In the genomic region with DNA sequence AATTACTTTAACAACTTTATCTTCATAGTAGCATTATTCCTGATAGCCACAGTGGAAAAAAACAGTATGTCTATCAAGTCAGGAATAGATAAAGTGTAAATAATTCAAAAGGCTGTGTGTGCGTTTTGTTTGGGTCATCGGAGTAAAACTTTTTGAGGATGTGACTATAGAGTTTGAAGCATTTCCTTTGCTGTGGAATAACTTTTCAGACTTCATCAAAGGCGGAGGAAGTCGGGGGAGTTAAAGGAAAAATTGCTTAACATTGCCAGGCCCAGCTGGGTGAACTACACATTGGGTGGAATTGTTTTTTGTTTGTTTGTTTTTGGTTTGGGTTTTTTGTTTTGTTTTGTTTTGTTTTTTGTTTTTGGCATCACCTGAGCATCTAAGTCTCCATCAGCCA, we compare ENCODE assay signal across 18 cellular contexts.
DNase-seq lines count a peak whose midpoint lies in the region; ATAC-seq, FAIRE-seq and TF ChIP-seq lines count a peak whose summit lies in the region.
"Had no signal": no experiment of that assay in that cellular context is flagged by ENCODE, and none has a peak within 500 bp of the region (broad histone marks: within the 10 kb centered on the region; RNA-seq: fewer than 3 reads in every experiment).

No MANE protein-coding gene starts in this region.

- H3K36me3 ChIP-seq in GM23338 (ENCODE audit: insufficient read depth) = peaks cover 13% of the 10 kb centered on the region
- peaks cover 48% of the 10 kb centered on the region for H3K36me3 ChIP-seq in K562 (ENCODE audit: control insufficient read depth, insufficient read depth, low read length)
- H3K36me3 ChIP-seq in hepatocyte (replicated peaks; ENCODE audit: insufficient read depth, low read depth) = no peaks in the 10 kb centered on the region
- H3K36me3 ChIP-seq in gastrocnemius medialis = peaks cover 3 to 62% of the 10 kb centered on the region in 2 donors

- TF ChIP-seq EP300 in K562 (IDR thresholded peaks at IDR 0.05; ENCODE audit: low read length) = no peak

- H3K4me2 ChIP-seq in GM23338 = no peak overlapping the region
- H3K4me2 ChIP-seq in K562 (ENCODE audit: insufficient read depth, low read length) = no peak overlapping the region
- H3K4me2 ChIP-seq in hepatocyte = no peak overlapping the region

- in situ Hi-C loops in K562 (cut with MboI) = no loop called here
- in situ Hi-C loops in gastrocnemius medialis (cut with MboI; ENCODE audit: low sequenced_read_pairs in 4 of 4) = no loop called here

- TSS peak; percentile 10 for BruUV-seq in K562 (replicated peaks; lab: Mats Ljungman, UMichigan)

- no peak overlapping the region for H3K9ac ChIP-seq in K562 (ENCODE audit: insufficient read depth in 1 of 2, low read depth in 2 of 2, low read length in 2 of 2)
- H3K9ac ChIP-seq: parathyroid adenoma had no signal

- H3K79me2 ChIP-seq in GM23338 (replicated peaks; ENCODE audit: insufficient read depth) (0 out of 2 replicates have a peak, but pooled peaks cover 8% of the 10 kb centered on the region), K562 (ENCODE audit: control insufficient read depth, insufficient read depth, low read length) (no peaks in the 10 kb centered on the region), hepatocyte (peaks cover 17% of the 10 kb centered on the region)
- H3K79me2 ChIP-seq: parathyroid adenoma had no signal

- H3K27me3 ChIP-seq in GM23338 (ENCODE audit: insufficient read depth) (no peaks in the 10 kb centered on the region), K562 (ENCODE audit: control insufficient read depth in 2 of 2, insufficient read depth in 2 of 2, low read length in 2 of 2) (no peaks in the 10 kb centered on the region), hepatocyte (no peaks in the 10 kb centered on the region), gastrocnemius medialis (no peaks in the 10 kb centered on the region)

- H4K20me1 ChIP-seq in GM23338 (replicated peaks; ENCODE audit: insufficient read depth) (peaks cover 20% of the 10 kb centered on the region; the same call in 1 of the 2 replicates), K562 (replicated peaks; ENCODE audit: control insufficient read depth, insufficient read depth, low read length) (no peaks in the 10 kb centered on the region), hepatocyte (ENCODE audit: insufficient read depth, poor library complexity, severe bottlenecking) (no peaks in the 10 kb centered on the region)

- H3K9me2 ChIP-seq in GM23338 (ENCODE audit: insufficient read depth) = no peaks in the 10 kb centered on the region
- no peaks in the 10 kb centered on the region for H3K9me2 ChIP-seq in hepatocyte (replicated peaks; ENCODE audit: insufficient read depth)

- H3K4me3 Mint-ChIP-seq in GM23338 = no peak overlapping the region
- H3K4me3 Mint-ChIP-seq: IgD-negative memory B cell had no signal

- DNase-seq in GM23338 (ENCODE audit: low spot score) (no peak), K562 (ENCODE audit: extremely low read depth in 1 of 4, low spot score in 3 of 4) (no peak), hepatocyte (ENCODE audit: low spot score) (no peak), gastrocnemius medialis (no peak), iPS-NIHi11 (ENCODE audit: low spot score) (no peak), NCI-H524 (lab: John Stamatoyannopoulos, UW) (no peak)
- DNase-seq in stimulated activated CD4-positive, alpha-beta T cell treated with anti-CD3 and anti-CD28 coated beads, Interleukin-4, amount 100 ng/mL, for 1 hour = no peak
- DNase-seq: activated gamma-delta T cell treated with Interleukin-2 at 50 U/mL for 16 hours; AML-193; effector memory CD4-positive, alpha-beta T cell; mucosa of descending colon; NCI-H2107; stimulated activated CD4-positive, alpha-beta T cell treated with anti-CD3 and anti-CD28 coated beads, Interleukin-12 subunit alpha, Interleukin-12 subunit beta, amount 100 ng/mL, for 4 hours had no signal

- H3K4me3 ChIP-seq in GM23338 = no peak overlapping the region
- no peak overlapping the region for H3K4me3 ChIP-seq in K562
- no peak overlapping the region for H3K4me3 ChIP-seq in hepatocyte
- no peak overlapping the region for H3K4me3 ChIP-seq in gastrocnemius medialis
- H3K4me3 ChIP-seq: mucosa of descending colon had no signal

- H3K9me3 ChIP-seq in K562 (replicated peaks; ENCODE audit: control insufficient read depth, insufficient read depth, low read depth, low read length) (no peaks in the 10 kb centered on the region), hepatocyte (ENCODE audit: low read depth) (no peaks in the 10 kb centered on the region), gastrocnemius medialis (no peaks in the 10 kb centered on the region)
- H3K9me3 ChIP-seq: mucosa of descending colon had no signal

- no peaks in the 10 kb centered on the region for H3K9me3 Mint-ChIP-seq in GM23338
- H3K9me3 Mint-ChIP-seq: IgD-negative memory B cell had no signal

- CTCF ChIA-PET in K562 (lab: Yijun Ruan, JAX; ENCODE audit: low intra/inter-chr PET ratio) = no interaction called here

- TF ChIP-seq CTCF in GM23338 (conservative IDR thresholded peaks at IDR 0.05; ENCODE audit: low read depth in 2 of 2) = no peak
- TF ChIP-seq CTCF in K562 (IDR thresholded peaks at IDR 0.05 in 2 of 3, conservative IDR thresholded peaks at IDR 0.05 in 1 of 3; ENCODE audit: insufficient read depth in 2 of 3, low read depth in 1 of 3, low read length in 3 of 3) = no peak
- no peak for TF ChIP-seq CTCF in hepatocyte (IDR thresholded peaks at IDR 0.05; ENCODE audit: poor library complexity)
- TF ChIP-seq CTCF in gastrocnemius medialis (IDR thresholded peaks at IDR 0.05 in 4 of 5, conservative IDR thresholded peaks at IDR 0.05 in 1 of 5) = no peak

- H3K27ac Mint-ChIP-seq in GM23338 = no peak overlapping the region; the same call in 1 of the 2 replicates

- H3K4me1 ChIP-seq in GM23338 (ENCODE audit: insufficient read depth) (no peaks in the 10 kb centered on the region; the same call in 1 of the 2 replicates), K562 (replicated peaks in 1 of 2; ENCODE audit: control insufficient read depth in 2 of 2, insufficient read depth in 2 of 2, low read length in 2 of 2) (no peaks in the 10 kb centered on the region), hepatocyte (ENCODE audit: insufficient read depth) (peaks cover 7% of the 10 kb centered on the region), gastrocnemius medialis (peaks cover 50 to 57% of the 10 kb centered on the region in 2 donors)
- H3K4me1 ChIP-seq: parathyroid adenoma had no signal

- POLR2A ChIA-PET in K562 (lab: Yijun Ruan, JAX) = interaction anchor here (1.4 kb wide), 1 partner anchor 11 kb away, joined by 3 read pairs; no protein-coding TSS in a partner anchor

- TF ChIP-seq RAD21 in K562 (CRISPR knock-in tag; conservative IDR thresholded peaks at IDR 0.05 in 1 of 2, IDR thresholded peaks at IDR 0.05 in 1 of 2) = no peak

- H3K27ac ChIP-seq in GM23338 (ENCODE audit: low read depth) (peak overlapping the region; percentile 28; the same call in 1 of the 2 replicates), K562 (ENCODE audit: extremely low read depth, low read depth, low read length) (no peak overlapping the region), hepatocyte (peak overlapping the region; percentile 34), gastrocnemius medialis (peak overlapping the region; percentile 50 to 89 (median 86))
- H3K27ac ChIP-seq: parathyroid adenoma, VCaP had no signal

- peaks cover 6% of the 10 kb centered on the region; the same call in 2 of the 3 replicates for H3K4me1 Mint-ChIP-seq in GM23338
- H3K4me1 Mint-ChIP-seq: IgD-negative memory B cell had no signal

- intact Hi-C loops in K562 (cut with micrococcal nuclease) (no loop called here), gastrocnemius medialis (cut with DNase I; ENCODE audit: low total_unique reads) (no loop called here)

- no peak for FAIRE-seq in K562 (lab: Jason Lieb, UNC)
- FAIRE-seq: frontal cortex had no signal

- no peaks in the 10 kb centered on the region for H3F3A ChIP-seq in GM23338 (replicated peaks; ENCODE audit: low read depth)

- H2AFZ ChIP-seq in GM23338 = no peak overlapping the region
- H2AFZ ChIP-seq in K562 (ENCODE audit: low read depth, low read length) = no peak overlapping the region
- no peak overlapping the region for H2AFZ ChIP-seq in hepatocyte
- H2AFZ ChIP-seq: parathyroid adenoma had no signal

- no peaks in the 10 kb centered on the region for H3K27me3 Mint-ChIP-seq in GM23338 (ENCODE audit: insufficient read depth, low read depth, poor library complexity)
- H3K27me3 Mint-ChIP-seq: IgD-negative memory B cell had no signal

- no peak for ATAC-seq in GM23338
- no peak for ATAC-seq in K562
- no peak for ATAC-seq in gastrocnemius medialis
- no peak for ATAC-seq in GM18498 (IDR thresholded peaks at IDR 0.05; ENCODE audit: unreplicated experiment)
- ATAC-seq: mucosa of descending colon had no signal

- TF ChIP-seq POLR2A in K562 (conservative IDR thresholded peaks at IDR 0.05) = no peak
- TF ChIP-seq POLR2A in gastrocnemius medialis (IDR thresholded peaks at IDR 0.05) = no peak

- 92% methylated on average over 4 of the region's 4 CpGs for WGBS in K562 (ENCODE audit: insufficient coverage, low coverage, missing lambda C conversion rate)
- 82% methylated on average over 4 of the region's 4 CpGs for WGBS in hepatocyte (ENCODE audit: low lambda C conversion rate, missing lambda C conversion rate)

- H3K36me3 Mint-ChIP-seq in GM23338 (ENCODE audit: low read depth) = peaks cover 27% of the 10 kb centered on the region; the same call in 2 of the 3 replicates

- no peaks in the 10 kb centered on the region for H3K9me1 ChIP-seq in K562 (ENCODE audit: control insufficient read depth, insufficient read depth, low read length)

TF ChIP-seq in GM23338, 12 proteins besides CTCF, POLR2A, EP300 and RAD21 (continues in another document):
- TF ChIP-seq, protein P1, sequence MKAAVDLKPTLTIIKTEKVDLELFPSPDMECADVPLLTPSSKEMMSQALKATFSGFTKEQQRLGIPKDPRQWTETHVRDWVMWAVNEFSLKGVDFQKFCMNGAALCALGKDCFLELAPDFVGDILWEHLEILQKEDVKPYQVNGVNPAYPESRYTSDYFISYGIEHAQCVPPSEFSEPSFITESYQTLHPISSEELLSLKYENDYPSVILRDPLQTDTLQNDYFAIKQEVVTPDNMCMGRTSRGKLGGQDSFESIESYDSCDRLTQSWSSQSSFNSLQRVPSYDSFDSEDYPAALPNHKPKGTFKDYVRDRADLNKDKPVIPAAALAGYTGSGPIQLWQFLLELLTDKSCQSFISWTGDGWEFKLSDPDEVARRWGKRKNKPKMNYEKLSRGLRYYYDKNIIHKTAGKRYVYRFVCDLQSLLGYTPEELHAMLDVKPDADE (IDR thresholded peaks at IDR 0.05) = no peak
- no peak for TF ChIP-seq CREB1 (CRISPR knock-in tag; IDR thresholded peaks at IDR 0.05; ENCODE audit: low read depth)

TF ChIP-seq in K562, 482 proteins besides CTCF, POLR2A, EP300 and RAD21 (continues in another document):
- TF ChIP-seq HDAC6 (IDR thresholded peaks at IDR 0.05; ENCODE audit: low read depth, low read length) (no peak), MTF1 (CRISPR knock-in tag; IDR thresholded peaks at IDR 0.05; ENCODE audit: borderline replicate concordance) (no peak)
